In genomic region chr1:181551249-181551648, GRCh38 we compare ENCODE assay signal across 17 cellular contexts.
A peak's percentile ranks its signal among the peaks of the same experiment; 100 is the strongest.
DNase-seq lines count a peak whose midpoint lies in the region; ATAC-seq, FAIRE-seq and TF ChIP-seq lines count a peak whose summit lies in the region.
"Had no signal": no experiment of that assay in that cellular context is flagged by ENCODE, and none has a peak within 500 bp of the region (broad histone marks: within the 10 kb centered on the region; RNA-seq: fewer than 3 reads in every experiment).

No MANE protein-coding gene starts in this region.

- H3K9me3 ChIP-seq in astrocyte (ENCODE audit: insufficient read depth, low read depth, low read length) (no peaks in the 10 kb centered on the region), stomach smooth muscle (ENCODE audit: control insufficient read depth in 2 of 2, low read length in 2 of 2) (no peaks in the 10 kb centered on the region)
- H3K9me3 ChIP-seq: thoracic aorta had no signal

- H3K4me1 Mint-ChIP-seq in astrocyte (ENCODE audit: low read depth, unreplicated experiment), result peaks cover 4% of the 10 kb centered on the region
- H3K4me1 Mint-ChIP-seq: immature natural killer cell had no signal

- H3K79me1 ChIP-seq in mesendoderm (ENCODE audit: low read length), result no peaks in the 10 kb centered on the region

- no peak overlapping the region for H3K4ac ChIP-seq in mesendoderm (ENCODE audit: low read depth, low read length)

- H4K5ac ChIP-seq in mesendoderm (ENCODE audit: low read length), result no peak overlapping the region

- peaks cover 2% of the 10 kb centered on the region for H3K9me3 Mint-ChIP-seq in astrocyte (ENCODE audit: unreplicated experiment)
- H3K9me3 Mint-ChIP-seq: activated naive CD4-positive, alpha-beta T cell treated with anti-CD3 and anti-CD28 coated beads for 36 hours; H9 had no signal

- H3K27ac Mint-ChIP-seq in astrocyte (ENCODE audit: unreplicated experiment), result no peak overlapping the region
- H3K27ac Mint-ChIP-seq: activated naive CD4-positive, alpha-beta T cell treated with anti-CD3 and anti-CD28 coated beads for 36 hours; H9; immature natural killer cell; naive B cell had no signal

- FAIRE-seq in astrocyte (lab: Jason Lieb, UNC), result no peak
- FAIRE-seq: A204.1, D721Med had no signal

- H3K4me3 Mint-ChIP-seq in astrocyte (ENCODE audit: unreplicated experiment), result no peak overlapping the region
- H3K4me3 Mint-ChIP-seq: activated naive CD4-positive, alpha-beta T cell treated with anti-CD3 and anti-CD28 coated beads for 36 hours; H9; immature natural killer cell had no signal

- H4K8ac ChIP-seq in mesendoderm (ENCODE audit: low read depth, low read length), result no peak overlapping the region

- no peak for TF ChIP-seq CTCF in astrocyte (IDR thresholded peaks at IDR 0.05; ENCODE audit: insufficient read depth, low read depth, low read length)

- no peak overlapping the region for H3K23ac ChIP-seq in mesendoderm (ENCODE audit: low read length)

- H4K20me1 ChIP-seq in astrocyte (ENCODE audit: insufficient read depth, low read length), result no peaks in the 10 kb centered on the region

- H3K4me1 ChIP-seq in astrocyte (ENCODE audit: insufficient read depth, low read length) (no peaks in the 10 kb centered on the region), stomach smooth muscle (ENCODE audit: control insufficient read depth, insufficient read depth, low read length) (peaks cover 23% of the 10 kb centered on the region), mesendoderm (ENCODE audit: control insufficient read depth, low read depth, low read length) (no peaks in the 10 kb centered on the region)

- H3K27ac ChIP-seq in astrocyte (ENCODE audit: low read depth, low read length) (no peak overlapping the region), layer of hippocampus (ENCODE audit: low read depth, low read length) (peak overlapping the region; percentile 52), stomach smooth muscle (ENCODE audit: low read length) (peak overlapping the region; percentile 49), mesendoderm (ENCODE audit: low read depth, low read length) (no peak overlapping the region)
- H3K27ac ChIP-seq: coronary artery, thoracic aorta had no signal

- no peak overlapping the region for H2AFZ ChIP-seq in astrocyte (ENCODE audit: low read depth, low read length)

- H3K79me2 ChIP-seq in astrocyte (ENCODE audit: insufficient read depth, low read length), result no peaks in the 10 kb centered on the region
- H3K79me2 ChIP-seq in mesendoderm (ENCODE audit: control insufficient read depth, insufficient read depth, low read length), result no peaks in the 10 kb centered on the region

- WGBS in mesendoderm (ENCODE audit: extremely low coverage, insufficient coverage, low lambda C conversion rate), result no CpG with 5 or more reads among the region's 6 CpGs

- H3K36me3 ChIP-seq in astrocyte (ENCODE audit: insufficient read depth, low read length) (no peaks in the 10 kb centered on the region), stomach smooth muscle (ENCODE audit: control insufficient read depth in 2 of 2, insufficient read depth in 2 of 2, low read length in 2 of 2) (no peaks in the 10 kb centered on the region), mesendoderm (ENCODE audit: control insufficient read depth, insufficient read depth, low read length) (no peaks in the 10 kb centered on the region)
- H3K36me3 ChIP-seq: thoracic aorta had no signal

- H2BK120ac ChIP-seq in mesendoderm (ENCODE audit: low read depth, low read length), result no peak overlapping the region

- peak; percentile 44 for DNase-seq in NCI-H1436 (lab: John Stamatoyannopoulos, UW)
- no peak for DNase-seq in NCI-H1436 treated with DMSO at 0.1 percent for 48 hours (lab: John Stamatoyannopoulos, UW)
- DNase-seq in astrocyte (ENCODE audit: low read depth), result peak; percentile 23
- no peak for DNase-seq in mesendoderm
- no peak for DNase-seq in T-helper 2 cell
- DNase-seq: activated naive CD4-positive, alpha-beta T cell treated with anti-CD3 and anti-CD28 coated beads for 36 hours; H9; immature natural killer cell; naive B cell; SIG-M5 had no signal

- H2AK5ac ChIP-seq in mesendoderm (ENCODE audit: low read length), result no peak overlapping the region

- H2BK15ac ChIP-seq in mesendoderm (replicated peaks; ENCODE audit: low read depth), result no peak overlapping the region

- H3K9ac ChIP-seq in astrocyte (ENCODE audit: low read length) (no peak overlapping the region), stomach smooth muscle (ENCODE audit: low read length in 2 of 2) (no peak overlapping the region), mesendoderm (ENCODE audit: low read length) (no peak overlapping the region)

- H2BK5ac ChIP-seq in mesendoderm (ENCODE audit: low read length), result no peak overlapping the region

- no peak overlapping the region for H3K18ac ChIP-seq in mesendoderm (ENCODE audit: low read length)

- ATAC-seq in HG02588 (IDR thresholded peaks at IDR 0.05; ENCODE audit: unreplicated experiment), result no peak

- H3K56ac ChIP-seq in mesendoderm (ENCODE audit: low read length), result no peak overlapping the region

- H3K4me3 ChIP-seq in astrocyte (ENCODE audit: insufficient read depth, low read depth, low read length), result no peak overlapping the region
- peak overlapping the region; percentile 4 to 29 for H3K4me3 ChIP-seq in stomach smooth muscle (ENCODE audit: low read length in 2 of 2)
- H3K4me3 ChIP-seq in mesendoderm (ENCODE audit: low read length), result no peak overlapping the region
- H3K4me3 ChIP-seq: coronary artery, thoracic aorta had no signal

- no peaks in the 10 kb centered on the region for H3K27me3 ChIP-seq in astrocyte (ENCODE audit: insufficient read depth, low read length)
- no peaks in the 10 kb centered on the region for H3K27me3 ChIP-seq in layer of hippocampus (ENCODE audit: control insufficient read depth, insufficient read depth, low read length)
- no peaks in the 10 kb centered on the region for H3K27me3 ChIP-seq in stomach smooth muscle (ENCODE audit: control insufficient read depth in 1 of 2, insufficient read depth in 2 of 2, low read length in 2 of 2)
- H3K27me3 ChIP-seq in mesendoderm (ENCODE audit: insufficient read depth, low read length, poor library complexity), result no peaks in the 10 kb centered on the region

- H3K4me2 ChIP-seq in astrocyte (ENCODE audit: low read length), result no peak overlapping the region
- H3K4me2 ChIP-seq in mesendoderm (ENCODE audit: low read length), result no peak overlapping the region

- H3K27me3 Mint-ChIP-seq in astrocyte (ENCODE audit: low read depth, unreplicated experiment), result peaks cover 40% of the 10 kb centered on the region

- no peaks in the 10 kb centered on the region for H3K36me3 Mint-ChIP-seq in astrocyte (ENCODE audit: low read depth, unreplicated experiment)
- H3K36me3 Mint-ChIP-seq: immature natural killer cell, naive B cell had no signal

Comparison
In these comparisons a context has a peak if more than half of its experiments do, and no peak if none do; other contexts are left out.
1. DNase-seq: peak in NCI-H1436 (single experiment) and astrocyte (single experiment); none in NCI-H1436 treated with DMSO at 0.1 percent for 48 hours (single experiment), mesendoderm (single experiment) and T-helper 2 cell (0 of 5).
2. H3K27ac ChIP-seq: peak in layer of hippocampus (single experiment) and stomach smooth muscle (single experiment); none in astrocyte (single experiment) and mesendoderm (single experiment).
3. H3K4me3 ChIP-seq: peak in stomach smooth muscle (2 of 2); none in astrocyte (single experiment) and mesendoderm (single experiment).